In genomic region chr1:72281637-72282270, GRCh38 we compare ENCODE assay signal across 8 cellular contexts. TPM values are rescaled to one million over a fixed set of nuclear protein-coding genes. Genes with fewer than 3 reads are reported as not detected.
A peak's percentile ranks its signal among the peaks of the same experiment; 100 is the strongest.
DNase-seq lines count a peak whose midpoint lies in the region; ATAC-seq and TF ChIP-seq lines count a peak whose summit lies in the region.

No MANE protein-coding gene starts in this region.

- H3K36me3 Mint-ChIP-seq in stimulated activated effector memory CD8-positive, alpha-beta T cell treated with anti-CD3 and anti-CD28 coated beads, Interleukin-12 subunit alpha, Interleukin-12 subunit beta, amount 100 ng/mL, for 72 hours, result no peaks in the 10 kb centered on the region

- no peak for ATAC-seq in aorta (ENCODE audit: low FRiP score)
- no peak for ATAC-seq in stimulated activated effector memory CD8-positive, alpha-beta T cell treated with anti-CD3 and anti-CD28 coated beads, Interleukin-12 subunit alpha, Interleukin-12 subunit beta, amount 100 ng/mL, for 72 hours

- 22% methylated on average over 10 of the region's 10 CpGs for WGBS in HUES64
- 5 to 6% methylated on average over 10 of the region's 10 CpGs for WGBS in aorta, 2 donors

- H3K4me1 ChIP-seq in BLaER1 treated with 17β-estradiol and CSF1 and Interleukin-3, amounts not matched to agents 10 nM and 100 nM, result peaks cover 16 to 48% (median 31%) of the 10 kb centered on the region in 10 experiments
- H3K4me1 ChIP-seq in HUES64 (ENCODE audit: insufficient read depth, low read length), result peaks cover 17% of the 10 kb centered on the region
- no peaks in the 10 kb centered on the region for H3K4me1 ChIP-seq in aorta (ENCODE audit: control insufficient read depth in 1 of 2, insufficient read depth in 2 of 2, low read length in 2 of 2)

- intact Hi-C loops in aorta (cut with DNase I), result loop anchor here in 1 of 2 donors (2.0 to 5.0 kb wide), 2 partner anchors 55 to 99 kb away; no protein-coding TSS in a partner anchor

- no peaks in the 10 kb centered on the region for H3K36me3 ChIP-seq in BLaER1 treated with 17β-estradiol and CSF1 and Interleukin-3, amounts not matched to agents 10 nM and 100 nM
- H3K36me3 ChIP-seq in HUES64 (ENCODE audit: insufficient read depth, low read length), result no peaks in the 10 kb centered on the region
- no peaks in the 10 kb centered on the region for H3K36me3 ChIP-seq in brain microvascular endothelial cell (replicated peaks)
- no peaks in the 10 kb centered on the region for H3K36me3 ChIP-seq in aorta (ENCODE audit: control insufficient read depth in 1 of 2, insufficient read depth in 2 of 2, low read length in 1 of 2)

- in situ Hi-C loops in brain microvascular endothelial cell (cut with HindIII; ENCODE audit: low pct_ligation_motif_present, low sequenced_read_pairs), result no loop called here
- in situ Hi-C loops in KBM-7 (cut with MboI; ENCODE audit: low pct_unique_long_range_greater_than_20kb, low sequenced_read_pairs), result no loop called here

- no peak for TF ChIP-seq CTCF in brain microvascular endothelial cell (IDR thresholded peaks at IDR 0.05; ENCODE audit: low read depth, low read length, missing control alignments)
- TF ChIP-seq CTCF in GM10266 (IDR thresholded peaks at IDR 0.05; ENCODE audit: control insufficient read depth, insufficient read depth, low read depth, missing control alignments), result no peak

- DNase-seq in brain microvascular endothelial cell, result no peak
- DNase-seq in medulla oblongata (ENCODE audit: extremely low spot score), result peak; percentile 55
- DNase-seq in aorta, result peak in 1 of 2 donors; percentile 29
- no peak for DNase-seq in KBM-7
- no peak for DNase-seq in stimulated activated effector memory CD8-positive, alpha-beta T cell treated with anti-CD3 and anti-CD28 coated beads, Interleukin-12 subunit alpha, Interleukin-12 subunit beta, amount 100 ng/mL, for 72 hours (ENCODE audit: low spot score in 2 of 2)
- no peak for DNase-seq in GM10266 (ENCODE audit: extremely low spot score)

- H3K4me1 Mint-ChIP-seq in stimulated activated effector memory CD8-positive, alpha-beta T cell treated with anti-CD3 and anti-CD28 coated beads, Interleukin-12 subunit alpha, Interleukin-12 subunit beta, amount 100 ng/mL, for 72 hours, result peaks cover 16% of the 10 kb centered on the region

- no peak overlapping the region for H3K27ac ChIP-seq in BLaER1 treated with 17β-estradiol and CSF1 and Interleukin-3, amounts not matched to agents 10 nM and 100 nM
- no peak overlapping the region for H3K27ac ChIP-seq in HUES64 (ENCODE audit: low read depth, low read length)
- peak overlapping the region; percentile 14 for H3K27ac ChIP-seq in brain microvascular endothelial cell
- no peak overlapping the region for H3K27ac ChIP-seq in aorta (ENCODE audit: low read depth in 1 of 2, low read length in 2 of 2)

- H3K4me3 Mint-ChIP-seq in stimulated activated effector memory CD8-positive, alpha-beta T cell treated with anti-CD3 and anti-CD28 coated beads, Interleukin-12 subunit alpha, Interleukin-12 subunit beta, amount 100 ng/mL, for 72 hours, result no peak overlapping the region

- H3K9ac ChIP-seq in BLaER1 treated with 17β-estradiol and CSF1 and Interleukin-3, amounts not matched to agents 10 nM and 100 nM, result peak overlapping the region in 6 of 11 experiments; percentile 6 to 50 (median 22); a peak in 5 of 22 replicates
- no peak overlapping the region for H3K9ac ChIP-seq in HUES64 (ENCODE audit: low read depth, low read length)

- H4K20me1 ChIP-seq in BLaER1 treated with 17β-estradiol and CSF1 and Interleukin-3, amounts not matched to agents 10 nM and 100 nM, result peaks cover 0 to 7% (median 0%) of the 10 kb centered on the region in 11 experiments; a peak in 2 of 22 replicates

- H3K9me3 Mint-ChIP-seq in stimulated activated effector memory CD8-positive, alpha-beta T cell treated with anti-CD3 and anti-CD28 coated beads, Interleukin-12 subunit alpha, Interleukin-12 subunit beta, amount 100 ng/mL, for 72 hours, result peaks cover under 1% of the 10 kb centered on the region

- H3K27me3 ChIP-seq in BLaER1 treated with 17β-estradiol and CSF1 and Interleukin-3, amounts not matched to agents 10 nM and 100 nM, result peaks cover 31 to 61% (median 55%) of the 10 kb centered on the region in 11 experiments
- H3K27me3 ChIP-seq in HUES64 (ENCODE audit: insufficient read depth, low read length), result peaks cover 46% of the 10 kb centered on the region
- no peaks in the 10 kb centered on the region for H3K27me3 ChIP-seq in brain microvascular endothelial cell (replicated peaks)
- no peaks in the 10 kb centered on the region for H3K27me3 ChIP-seq in aorta (ENCODE audit: control insufficient read depth in 1 of 2, insufficient read depth in 2 of 2, low read length in 1 of 2)

- peak overlapping the region; percentile 77 to 99 (median 94) for H3K4me2 ChIP-seq in BLaER1 treated with 17β-estradiol and CSF1 and Interleukin-3, amounts not matched to agents 10 nM and 100 nM

- H3K4me3 ChIP-seq in BLaER1 treated with 17β-estradiol and CSF1 and Interleukin-3, amounts not matched to agents 10 nM and 100 nM, result peak overlapping the region; percentile 48 to 74 (median 67)
- H3K4me3 ChIP-seq in HUES64 (ENCODE audit: low read length) (peak overlapping the region; percentile 82), brain microvascular endothelial cell (ENCODE audit: low read depth, low read length) (peak overlapping the region; percentile 87), aorta (ENCODE audit: low read length in 2 of 2) (peak overlapping the region; percentile 24 to 81)

- no peak overlapping the region for H3K27ac Mint-ChIP-seq in stimulated activated effector memory CD8-positive, alpha-beta T cell treated with anti-CD3 and anti-CD28 coated beads, Interleukin-12 subunit alpha, Interleukin-12 subunit beta, amount 100 ng/mL, for 72 hours

- H3K9me3 ChIP-seq in BLaER1 treated with 17β-estradiol and CSF1 and Interleukin-3, amounts not matched to agents 10 nM and 100 nM (replicated peaks in 1 of 11), result no peaks in the 10 kb centered on the region
- H3K9me3 ChIP-seq in HUES64 (ENCODE audit: insufficient read depth, low read depth, low read length) (no peaks in the 10 kb centered on the region), aorta (ENCODE audit: control insufficient read depth, low read length) (no peaks in the 10 kb centered on the region)

RNA-seq across cellular contexts. Expression of gene NEGR1, which starts 0.6 kb away (rescaled TPM):
- 1.2 TPM for polyA plus RNA-seq in HUES64 (2013, experiment 1 of 2)
- 2.2 TPM for polyA plus RNA-seq in HUES64 (2013, experiment 2 of 2)
- 10 to 100 TPM; 26.7 to 50.3 TPM for total RNA-seq in aorta
- 10 to 100 TPM in 1 of 2 donors, 1 to 10 TPM in 1; 3.5 to 10.1 TPM for polyA plus RNA-seq in aorta
